ENCODE assay signal across 12 cellular contexts in genomic region chr2:104856973-104857261, GRCh38. TPM values are rescaled to one million over a fixed set of nuclear protein-coding genes. Genes with fewer than 3 reads are reported as not detected.
DNase-seq lines count a peak whose midpoint lies in the region; ATAC-seq, FAIRE-seq and TF ChIP-seq lines count a peak whose summit lies in the region.
"Had no signal": no experiment of that assay in that cellular context is flagged by ENCODE, and none has a peak within 500 bp of the region (broad histone marks: within the 10 kb centered on the region; RNA-seq: fewer than 3 reads in every experiment).

No MANE protein-coding gene starts in this region.

- no peaks in the 10 kb centered on the region for H3K9me3 ChIP-seq in endothelial cell of umbilical vein (replicated peaks; ENCODE audit: control insufficient read depth, insufficient read depth, low read length)
- H3K9me3 ChIP-seq in trophoblast cell (ENCODE audit: insufficient read depth, low read depth, low read length): peaks cover 7% of the 10 kb centered on the region
- H3K9me3 ChIP-seq: transverse colon had no signal

- H4K91ac ChIP-seq in trophoblast cell (ENCODE audit: low read depth, low read length): no peak overlapping the region

- H3K18ac ChIP-seq in trophoblast cell (ENCODE audit: low read length): no peak overlapping the region

- H3K36me3 ChIP-seq in KMS-11 (ENCODE audit: insufficient read depth) (no peaks in the 10 kb centered on the region), endothelial cell of umbilical vein (ENCODE audit: control insufficient read depth in 2 of 2, extremely low read depth in 1 of 2, insufficient read depth in 2 of 2, low read length in 2 of 2) (no peaks in the 10 kb centered on the region), trophoblast cell (ENCODE audit: control insufficient read depth in 1 of 2, insufficient read depth in 2 of 2, low read length in 2 of 2) (no peaks in the 10 kb centered on the region)
- H3K36me3 ChIP-seq: transverse colon had no signal

- H3K14ac ChIP-seq in trophoblast cell (ENCODE audit: low read length): no peak overlapping the region

- TF ChIP-seq CTCF in KMS-11 (conservative IDR thresholded peaks at IDR 0.05; ENCODE audit: low read depth, low read length) (no peak), endothelial cell of umbilical vein (IDR thresholded peaks at IDR 0.05; ENCODE audit: extremely low read depth in 1 of 2, insufficient read depth in 1 of 2, low read depth in 1 of 2, low read length in 2 of 2) (no peak)

- no TSS peak for BruUV-seq in endothelial cell of umbilical vein (replicated peaks; lab: Mats Ljungman, UMichigan)

- no peak overlapping the region for H3K23ac ChIP-seq in trophoblast cell (ENCODE audit: low read length)

- no peak for FAIRE-seq in endothelial cell of umbilical vein (lab: Jason Lieb, UNC)

- POLR2A ChIA-PET in endothelial cell of umbilical vein (lab: Charles Lee): no interaction called here

- peaks cover 6% of the 10 kb centered on the region for H3K4me1 ChIP-seq in KMS-11 (ENCODE audit: low read depth, poor library complexity, severe bottlenecking)
- peaks cover 2% of the 10 kb centered on the region for H3K4me1 ChIP-seq in endothelial cell of umbilical vein (ENCODE audit: control insufficient read depth, extremely low read depth, insufficient read depth, low read length)
- H3K4me1 ChIP-seq in trophoblast cell (ENCODE audit: control insufficient read depth in 1 of 2, insufficient read depth in 2 of 2, low read length in 2 of 2): peaks cover 4 to 14% of the 10 kb centered on the region in 2 experiments

- no peak overlapping the region for H2BK120ac ChIP-seq in trophoblast cell (ENCODE audit: insufficient read depth, low read length, poor library complexity)

- no peak for TF ChIP-seq POLR2A in endothelial cell of umbilical vein (IDR thresholded peaks at IDR 0.05; ENCODE audit: low read depth, low read length)

- no peaks in the 10 kb centered on the region for H3K79me1 ChIP-seq in trophoblast cell (ENCODE audit: low read length)

- intact Hi-C loops in endothelial cell of umbilical vein (cut with micrococcal nuclease): loop anchor here (5.0 kb wide), 1 partner anchor 180 kb away; the partner anchor contains the start of gene MRPS9

- no peak overlapping the region for H2BK5ac ChIP-seq in trophoblast cell (ENCODE audit: low read depth, low read length, poor library complexity)

- DNase-seq in NCI-H748 (lab: John Stamatoyannopoulos, UW; ENCODE audit: unreplicated experiment) (peak; percentile 61), NCI-H748 treated with DMSO at 0.1 percent for 48 hours (lab: John Stamatoyannopoulos, UW) (no peak), endothelial cell of umbilical vein (ENCODE audit: low read depth, low spot score) (no peak), trophoblast cell (no peak), NCI-H1930 (lab: John Stamatoyannopoulos, UW) (no peak), DMS53 treated with DMSO at 0.1 percent for 48 hours (lab: John Stamatoyannopoulos, UW; ENCODE audit: unreplicated experiment) (no peak)
- DNase-seq: transverse colon had no signal

- H3K9ac ChIP-seq in KMS-11 (peak overlapping the region; percentile 27; the same call in 1 of the 2 replicates), endothelial cell of umbilical vein (replicated peaks; ENCODE audit: extremely low read depth, insufficient read depth, low read length) (no peak overlapping the region), trophoblast cell (ENCODE audit: low read length) (no peak overlapping the region)

- H2BK12ac ChIP-seq in trophoblast cell (ENCODE audit: low read length): no peak overlapping the region

- peak overlapping the region; percentile 12 for H4K12ac ChIP-seq in trophoblast cell (ENCODE audit: low read depth, low read length)

- H3K27ac ChIP-seq in KMS-11 (no peak overlapping the region), endothelial cell of umbilical vein (ENCODE audit: insufficient read depth, low read depth, low read length) (no peak overlapping the region), trophoblast cell (ENCODE audit: low read depth, low read length) (no peak overlapping the region)
- H3K27ac ChIP-seq: SK-N-MC, transverse colon had no signal

- H2AFZ ChIP-seq in KMS-11 (ENCODE audit: low read depth): peak overlapping the region; percentile 88
- no peak overlapping the region for H2AFZ ChIP-seq in endothelial cell of umbilical vein (ENCODE audit: low read depth, low read length)
- H2AFZ ChIP-seq in trophoblast cell (ENCODE audit: insufficient read depth, low read length, poor library complexity): no peak overlapping the region

- H3K4me2 ChIP-seq in KMS-11 (peak overlapping the region; percentile 85), endothelial cell of umbilical vein (ENCODE audit: insufficient read depth, low read length) (no peak overlapping the region), trophoblast cell (ENCODE audit: low read length) (no peak overlapping the region)

- H3K4ac ChIP-seq in trophoblast cell (ENCODE audit: low read depth, low read length): no peak overlapping the region

- no peaks in the 10 kb centered on the region for H3K9me1 ChIP-seq in endothelial cell of umbilical vein (replicated peaks; ENCODE audit: control insufficient read depth, extremely low read depth, insufficient read depth, low read length)

- no CpG with 5 or more reads among the region's 41 CpGs for WGBS in trophoblast cell (ENCODE audit: extremely low coverage, insufficient coverage, insufficient read length)

- peaks cover 11% of the 10 kb centered on the region; the same call in 1 of the 2 replicates for H3K27me3 ChIP-seq in KMS-11 (ENCODE audit: insufficient read depth, low read depth)
- H3K27me3 ChIP-seq in endothelial cell of umbilical vein (ENCODE audit: control insufficient read depth in 2 of 2, insufficient read depth in 2 of 2, low read length in 2 of 2): peaks cover 66 to 82% of the 10 kb centered on the region in 2 experiments
- H3K27me3 ChIP-seq in trophoblast cell (ENCODE audit: insufficient read depth, low read length): peaks cover 74% of the 10 kb centered on the region

- H3K79me2 ChIP-seq in KMS-11 (ENCODE audit: insufficient read depth, low read depth) (no peaks in the 10 kb centered on the region), endothelial cell of umbilical vein (ENCODE audit: control insufficient read depth, insufficient read depth, low read length) (no peaks in the 10 kb centered on the region), trophoblast cell (ENCODE audit: control insufficient read depth, insufficient read depth, low read length, poor library complexity) (no peaks in the 10 kb centered on the region)

- no peak overlapping the region for H4K8ac ChIP-seq in trophoblast cell (ENCODE audit: low read depth, low read length)

- no peak overlapping the region for H2AK5ac ChIP-seq in trophoblast cell (ENCODE audit: low read length)

- H3K4me3 ChIP-seq in KMS-11 (IDR thresholded peaks at IDR 0.05; ENCODE audit: insufficient read depth, low read depth, low read length) (no peak overlapping the region), endothelial cell of umbilical vein (replicated peaks in 1 of 3; ENCODE audit: insufficient read depth in 1 of 3, low read depth in 1 of 3, low read length in 3 of 3) (no peak overlapping the region), trophoblast cell (ENCODE audit: low read depth, low read length) (no peak overlapping the region)
- H3K4me3 ChIP-seq: SK-N-MC had no signal

- no peaks in the 10 kb centered on the region for H4K20me1 ChIP-seq in KMS-11 (ENCODE audit: insufficient read depth)
- H4K20me1 ChIP-seq in endothelial cell of umbilical vein (replicated peaks; ENCODE audit: control insufficient read depth, extremely low read depth, insufficient read depth, low read length): no peaks in the 10 kb centered on the region

- dilution Hi-C loops in endothelial cell of umbilical vein (cut with MboI; ENCODE audit: extremely low pct_ligation_motif_present, low sequenced_read_pairs): no loop called here

- ATAC-seq in HG03175 (IDR thresholded peaks at IDR 0.05; ENCODE audit: unreplicated experiment): no peak

- CTCF ChIA-PET in endothelial cell of umbilical vein (lab: Charles Lee): interaction anchor here (5.4 kb wide), 1 partner anchor 8 kb away, joined by 32 read pairs; no protein-coding TSS in a partner anchor

TF ChIP-seq in endothelial cell of umbilical vein, 7 proteins besides CTCF, POLR2A, EP300 and RAD21:
- no peak for TF ChIP-seq MYC (IDR thresholded peaks at IDR 0.05; ENCODE audit: low read depth, low read length)
- peak; percentile 32 for TF ChIP-seq EZH2 (IDR thresholded peaks at IDR 0.05; ENCODE audit: borderline replicate concordance, low read depth, low read length, severe bottlenecking)
- no peak for TF ChIP-seq MAX (IDR thresholded peaks at IDR 0.05; ENCODE audit: insufficient read depth, insufficient read length)
- TF ChIP-seq POLR2AphosphoS5 (IDR thresholded peaks at IDR 0.05; ENCODE audit: insufficient read depth, low read depth, low read length): no peak
- no peak for TF ChIP-seq JUN (IDR thresholded peaks at IDR 0.05; ENCODE audit: borderline replicate concordance, insufficient read depth, insufficient read length, low read depth)
- no peak for TF ChIP-seq GATA2 (IDR thresholded peaks at IDR 0.05; ENCODE audit: insufficient read depth, insufficient read length, low read depth, low read length)
- no peak for TF ChIP-seq FOS (IDR thresholded peaks at IDR 0.05; ENCODE audit: borderline replicate concordance, insufficient read depth, low read length)

RNA-seq across cellular contexts. Expression of gene POU3F3, which starts 3.0 kb away (rescaled TPM):
- not detected in 2 replicates for total RNA-seq in endothelial cell of umbilical vein
- polyA plus RNA-seq in endothelial cell of umbilical vein: not detected in 2 replicates
- polyA plus RNA-seq in endothelial cell of umbilical vein (2011; cell fraction: cytosol; rRNA removed): not detected in 2 replicates
- not detected in 2 replicates for polyA plus RNA-seq in endothelial cell of umbilical vein (2011; cell fraction: nucleus; rRNA removed)
- not detected in 2 replicates for polyA plus RNA-seq in endothelial cell of umbilical vein (2012)
- polyA minus RNA-seq in endothelial cell of umbilical vein: not detected in 2 replicates
- polyA minus RNA-seq in endothelial cell of umbilical vein (2011; cell fraction: cytosol; rRNA and poly(A)+ RNA removed): not detected
- polyA minus RNA-seq in endothelial cell of umbilical vein (2011; cell fraction: nucleus; rRNA and poly(A)+ RNA removed): not detected in 2 replicates
- polyA plus RNA-seq in trophoblast cell (2013): 0.04 TPM in 2 replicates
- total RNA-seq: A673, mononuclear cell had no signal
